In genomic region chr1:187267745-187268277, GRCh38 we compare ENCODE assay signal across 19 cellular contexts.
DNase-seq lines count a peak whose midpoint lies in the region; ATAC-seq, FAIRE-seq and TF ChIP-seq lines count a peak whose summit lies in the region.
"Had no signal": no experiment of that assay in that cellular context is flagged by ENCODE, and none has a peak within 500 bp of the region (broad histone marks: within the 10 kb centered on the region; RNA-seq: fewer than 3 reads in every experiment).

No MANE protein-coding gene starts in this region.

- no peaks in the 10 kb centered on the region for H3K9me1 ChIP-seq in K562 (ENCODE audit: control insufficient read depth, insufficient read depth, low read length)

- CTCF ChIA-PET in K562 (lab: Yijun Ruan, JAX; ENCODE audit: low intra/inter-chr PET ratio) (no interaction called here), T-cell (lab: Charles Lee) (no interaction called here)

- BruUV-seq in K562 (replicated peaks; lab: Mats Ljungman, UMichigan) = no TSS peak

- no peak overlapping the region for H3K4me2 ChIP-seq in K562 (ENCODE audit: insufficient read depth, low read length)

- H2AFZ ChIP-seq in K562 (ENCODE audit: low read depth, low read length) = no peak overlapping the region

- no peak for TF ChIP-seq RAD21 in K562 (CRISPR knock-in tag; conservative IDR thresholded peaks at IDR 0.05 in 1 of 2, IDR thresholded peaks at IDR 0.05 in 1 of 2)

- H3K79me2 ChIP-seq in K562 (ENCODE audit: control insufficient read depth, insufficient read depth, low read length) = no peaks in the 10 kb centered on the region

- H3K9me3 Mint-ChIP-seq in mesothelial cell of epicardium (peaks cover 4% of the 10 kb centered on the region), T-cell (no peaks in the 10 kb centered on the region)

- H3K27ac Mint-ChIP-seq in mesothelial cell of epicardium (peak overlapping the region; percentile 43), T-cell (no peak overlapping the region)
- H3K27ac Mint-ChIP-seq: CD4-positive, CD25-positive, alpha-beta regulatory T cell; CD8-positive, alpha-beta memory T cell had no signal

- H3K27me3 ChIP-seq in K562 (ENCODE audit: control insufficient read depth in 2 of 2, insufficient read depth in 2 of 2, low read length in 2 of 2) (no peaks in the 10 kb centered on the region), small intestine (ENCODE audit: control insufficient read depth in 2 of 2, insufficient read depth in 2 of 2, low read length in 2 of 2) (no peaks in the 10 kb centered on the region)
- H3K27me3 ChIP-seq: BE2C had no signal

- POLR2A ChIA-PET in K562 (lab: Yijun Ruan, JAX) = no interaction called here
- POLR2A ChIA-PET in T-cell (lab: Charles Lee) = no interaction called here

- H3K4me1 Mint-ChIP-seq in mesothelial cell of epicardium (peaks cover 55% of the 10 kb centered on the region), T-cell (no peaks in the 10 kb centered on the region)
- H3K4me1 Mint-ChIP-seq: CD4-positive, CD25-positive, alpha-beta regulatory T cell; CD8-positive, alpha-beta memory T cell had no signal

- TF ChIP-seq CTCF in K562 (IDR thresholded peaks at IDR 0.05 in 2 of 3, conservative IDR thresholded peaks at IDR 0.05 in 1 of 3; ENCODE audit: insufficient read depth in 2 of 3, low read depth in 1 of 3, low read length in 3 of 3) = no peak
- no peak for TF ChIP-seq CTCF in mesothelial cell of epicardium (IDR thresholded peaks at IDR 0.05; ENCODE audit: unreplicated experiment)

- in situ Hi-C loops in K562 (cut with MboI) = no loop called here

- H3K36me3 Mint-ChIP-seq in mesothelial cell of epicardium (no peaks in the 10 kb centered on the region), T-cell (no peaks in the 10 kb centered on the region)
- H3K36me3 Mint-ChIP-seq: CD4-positive, CD25-positive, alpha-beta regulatory T cell; CD8-positive, alpha-beta memory T cell had no signal

- intact Hi-C loops in K562 (cut with micrococcal nuclease) = no loop called here

- no peak for ATAC-seq in K562
- ATAC-seq in T-cell (replicated peaks in 1 of 4) = no peak
- no peak for ATAC-seq in HG03045 (IDR thresholded peaks at IDR 0.05; ENCODE audit: unreplicated experiment)

- H3K4me3 ChIP-seq in K562 = no peak overlapping the region
- H3K4me3 ChIP-seq in small intestine (ENCODE audit: low read depth in 1 of 2, low read length in 2 of 2) = no peak overlapping the region

- FAIRE-seq in HTR-8/SVneo (lab: Jason Lieb, UNC) = peak; percentile 16
- FAIRE-seq in K562 (lab: Jason Lieb, UNC) = peak; percentile 26
- no peak for FAIRE-seq in small intestine (lab: Jason Lieb, UNC)

- H3K4me1 ChIP-seq in K562 (replicated peaks in 1 of 2; ENCODE audit: control insufficient read depth in 2 of 2, insufficient read depth in 2 of 2, low read length in 2 of 2) (no peaks in the 10 kb centered on the region), small intestine (ENCODE audit: control insufficient read depth in 2 of 2, insufficient read depth in 1 of 2, low read depth in 1 of 2, low read length in 1 of 2) (no peaks in the 10 kb centered on the region)
- H3K4me1 ChIP-seq: BE2C had no signal

- H3K9me3 ChIP-seq in K562 (replicated peaks; ENCODE audit: control insufficient read depth, insufficient read depth, low read depth, low read length) = no peaks in the 10 kb centered on the region; the same call in 1 of the 2 replicates
- H3K9me3 ChIP-seq in small intestine (ENCODE audit: control insufficient read depth, low read depth) = no peaks in the 10 kb centered on the region
- H3K9me3 ChIP-seq: BE2C had no signal

- H3K4me3 Mint-ChIP-seq in mesothelial cell of epicardium (no peak overlapping the region), T-cell (no peak overlapping the region)
- H3K4me3 Mint-ChIP-seq: CD4-positive, CD25-positive, alpha-beta regulatory T cell; CD8-positive, alpha-beta memory T cell had no signal

- no peak overlapping the region for H3K9ac ChIP-seq in K562 (ENCODE audit: insufficient read depth in 1 of 2, low read depth in 2 of 2, low read length in 2 of 2)

- H3K36me3 ChIP-seq in K562 (ENCODE audit: control insufficient read depth, insufficient read depth, low read length) (no peaks in the 10 kb centered on the region), small intestine (ENCODE audit: control insufficient read depth in 2 of 2, insufficient read depth in 2 of 2, low read length in 2 of 2) (no peaks in the 10 kb centered on the region)
- H3K36me3 ChIP-seq: BE2C had no signal

- H3K27ac ChIP-seq in K562 (ENCODE audit: extremely low read depth, low read depth, low read length) (no peak overlapping the region), small intestine (ENCODE audit: low read depth in 1 of 2, low read length in 1 of 2) (no peak overlapping the region)

- no peak for TF ChIP-seq EP300 in K562 (IDR thresholded peaks at IDR 0.05; ENCODE audit: low read length)

- H3K27me3 Mint-ChIP-seq in mesothelial cell of epicardium (ENCODE audit: low read depth) (no peaks in the 10 kb centered on the region), T-cell (no peaks in the 10 kb centered on the region)
- H3K27me3 Mint-ChIP-seq: CD8-positive, alpha-beta memory T cell had no signal

- H4K20me1 ChIP-seq in K562 (replicated peaks; ENCODE audit: control insufficient read depth, insufficient read depth, low read length) = no peaks in the 10 kb centered on the region

- peak; percentile 25 for DNase-seq in ELR (ENCODE audit: low read depth)
- no peak for DNase-seq in HTR-8/SVneo (ENCODE audit: insufficient read length, low spot score)
- DNase-seq in K562 (ENCODE audit: extremely low read depth in 1 of 4, low spot score in 3 of 4) = no peak
- no peak for DNase-seq in mesothelial cell of epicardium (ENCODE audit: low spot score in 2 of 2, unreplicated experiment in 2 of 2)
- no peak for DNase-seq in T-cell
- DNase-seq in activated CD4-positive, alpha-beta T cell treated with anti-CD3 and anti-CD28 coated beads for 4 hours = no peak
- DNase-seq in small intestine = no peak
- DNase-seq: BE2C; C1 segment of cervical spinal cord; CD4-positive, CD25-positive, alpha-beta regulatory T cell; CD8-positive, alpha-beta memory T cell; COR-L47; DMS79; GF-D8; GOT3; H7; IMR-90; KBM-7 had no signal

- no peak for TF ChIP-seq POLR2A in K562 (conservative IDR thresholded peaks at IDR 0.05)

- WGBS in K562 (ENCODE audit: insufficient coverage, low coverage, missing lambda C conversion rate) = 0% methylated on average over 1 of the region's 1 CpG
- WGBS in small intestine, 3 donors = 70 to 85% (median 74%) methylated on average over 1 of the region's 1 CpG

TF ChIP-seq in K562, 482 proteins besides CTCF, POLR2A, EP300 and RAD21 (continues in another document):
- TF ChIP-seq CXXC5 (CRISPR knock-in tag; IDR thresholded peaks at IDR 0.05) (no peak), DNMT1 (IDR thresholded peaks at IDR 0.05) (no peak), ELF2 (CRISPR knock-in tag; IDR thresholded peaks at IDR 0.05) (no peak), ZNF165 (CRISPR knock-in tag; IDR thresholded peaks at IDR 0.05; ENCODE audit: borderline replicate concordance) (no peak), SPI1 (IDR thresholded peaks at IDR 0.05; ENCODE audit: borderline replicate concordance, low read depth, low read length) (no peak), CREM (IDR thresholded peaks at IDR 0.05; ENCODE audit: low read depth) (no peak), YBX1 (IDR thresholded peaks at IDR 0.05) (no peak)
- TF ChIP-seq, protein P1, sequence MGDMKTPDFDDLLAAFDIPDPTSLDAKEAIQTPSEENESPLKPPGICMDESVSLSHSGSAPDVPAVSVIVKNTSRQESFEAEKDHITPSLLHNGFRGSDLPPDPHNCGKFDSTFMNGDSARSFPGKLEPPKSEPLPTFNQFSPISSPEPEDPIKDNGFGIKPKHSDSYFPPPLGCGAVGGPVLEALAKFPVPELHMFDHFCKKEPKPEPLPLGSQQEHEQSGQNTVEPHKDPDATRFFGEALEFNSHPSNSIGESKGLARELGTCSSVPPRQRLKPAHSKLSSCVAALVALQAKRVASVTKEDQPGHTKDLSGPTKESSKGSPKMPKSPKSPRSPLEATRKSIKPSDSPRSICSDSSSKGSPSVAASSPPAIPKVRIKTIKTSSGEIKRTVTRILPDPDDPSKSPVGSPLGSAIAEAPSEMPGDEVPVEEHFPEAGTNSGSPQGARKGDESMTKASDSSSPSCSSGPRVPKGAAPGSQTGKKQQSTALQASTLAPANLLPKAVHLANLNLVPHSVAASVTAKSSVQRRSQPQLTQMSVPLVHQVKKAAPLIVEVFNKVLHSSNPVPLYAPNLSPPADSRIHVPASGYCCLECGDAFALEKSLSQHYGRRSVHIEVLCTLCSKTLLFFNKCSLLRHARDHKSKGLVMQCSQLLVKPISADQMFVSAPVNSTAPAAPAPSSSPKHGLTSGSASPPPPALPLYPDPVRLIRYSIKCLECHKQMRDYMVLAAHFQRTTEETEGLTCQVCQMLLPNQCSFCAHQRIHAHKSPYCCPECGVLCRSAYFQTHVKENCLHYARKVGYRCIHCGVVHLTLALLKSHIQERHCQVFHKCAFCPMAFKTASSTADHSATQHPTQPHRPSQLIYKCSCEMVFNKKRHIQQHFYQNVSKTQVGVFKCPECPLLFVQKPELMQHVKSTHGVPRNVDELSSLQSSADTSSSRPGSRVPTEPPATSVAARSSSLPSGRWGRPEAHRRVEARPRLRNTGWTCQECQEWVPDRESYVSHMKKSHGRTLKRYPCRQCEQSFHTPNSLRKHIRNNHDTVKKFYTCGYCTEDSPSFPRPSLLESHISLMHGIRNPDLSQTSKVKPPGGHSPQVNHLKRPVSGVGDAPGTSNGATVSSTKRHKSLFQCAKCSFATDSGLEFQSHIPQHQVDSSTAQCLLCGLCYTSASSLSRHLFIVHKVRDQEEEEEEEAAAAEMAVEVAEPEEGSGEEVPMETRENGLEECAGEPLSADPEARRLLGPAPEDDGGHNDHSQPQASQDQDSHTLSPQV (IDR thresholded peaks at IDR 0.05) = no peak
